Comparison of ENCODE assay signal across 17 cellular contexts in genomic region chr5:157454273-157454672, GRCh38. TPM values are rescaled to one million over a fixed set of nuclear protein-coding genes. Genes with fewer than 3 reads are reported as not detected.
A peak's percentile ranks its signal among the peaks of the same experiment; 100 is the strongest.
DNase-seq lines count a peak whose midpoint lies in the region; ATAC-seq, FAIRE-seq and TF ChIP-seq lines count a peak whose summit lies in the region.
"Had no signal": no experiment of that assay in that cellular context is flagged by ENCODE, and none has a peak within 500 bp of the region (broad histone marks: within the 10 kb centered on the region; RNA-seq: fewer than 3 reads in every experiment).

No MANE protein-coding gene starts in this region.

- no peak overlapping the region for H2AFZ ChIP-seq in HepG2 (ENCODE audit: low read length)

- TF ChIP-seq RAD21 in HepG2 (CRISPR knock-in tag; IDR thresholded peaks at IDR 0.05) = no peak

- intact Hi-C loops in HepG2 (cut with micrococcal nuclease; ENCODE audit: unreplicated experiment) (no loop called here), right lobe of liver (cut with DNase I) (no loop called here)
- intact Hi-C loops in activated CD4-positive, alpha-beta T cell treated with anti-CD3 and anti-CD28 coated beads, Interleukin-2, amount 10 ng/mL, durations not matched to agents 24 days and 14 days (cut with micrococcal nuclease) = no loop called here

- no peak for FAIRE-seq in HepG2 (lab: Jason Lieb, UNC)

- H3K27ac ChIP-seq in HepG2 (ENCODE audit: extremely low read length, insufficient read depth, low read length) = no peak overlapping the region
- no peak overlapping the region for H3K27ac ChIP-seq in right lobe of liver
- H3K27ac ChIP-seq in coronary artery = no peak overlapping the region
- peak overlapping the region; percentile 96 for H3K27ac ChIP-seq in layer of hippocampus (ENCODE audit: low read depth, low read length)
- H3K27ac ChIP-seq: BLaER1, HL-60 had no signal

- in situ Hi-C loops in HepG2 (cut with HindIII; ENCODE audit: extremely low pct_ligation_motif_present, low pct_unique_long_range_greater_than_20kb) = no loop called here

- no TSS peak for BruUV-seq in HepG2 (replicated peaks; lab: Mats Ljungman, UMichigan)

- no peaks in the 10 kb centered on the region for H4K20me1 ChIP-seq in HepG2 (ENCODE audit: insufficient read depth, low read length)
- H4K20me1 ChIP-seq: BLaER1 had no signal

- ATAC-seq in HepG2 (no peak), right lobe of liver (no peak), GM19455 (IDR thresholded peaks at IDR 0.05; ENCODE audit: unreplicated experiment) (no peak)
- ATAC-seq: HCT116 had no signal

- no peak overlapping the region for H3K4me2 ChIP-seq in HepG2 (ENCODE audit: low read depth, low read length)
- H3K4me2 ChIP-seq: BLaER1 had no signal

- POLR2A ChIA-PET in HepG2 (lab: Yijun Ruan, JAX) = no interaction called here

- TF ChIP-seq EP300 in HepG2 (IDR thresholded peaks at IDR 0.05; ENCODE audit: low read depth in 2 of 2, low read length in 2 of 2) = no peak
- no peak for TF ChIP-seq EP300 in HepG2 (CRISPR knock-in tag; IDR thresholded peaks at IDR 0.05; ENCODE audit: borderline replicate concordance)

- DNase-seq in HepG2 (ENCODE audit: low spot score) (no peak), right lobe of liver (no peak), coronary artery (ENCODE audit: low spot score) (peak; percentile 19), MG63 (no peak)
- DNase-seq in activated CD4-positive, alpha-beta T cell treated with anti-CD3 and anti-CD28 coated beads, Interleukin-2, amount 10 ng/mL, durations not matched to agents 24 days and 14 days = no peak
- DNase-seq: 8988T; AML-193; Caco-2; CD8-positive, alpha-beta memory T cell; DMS53; GF-D8 had no signal

- CTCF ChIA-PET in HepG2 (lab: Yijun Ruan, JAX; ENCODE audit: low intra/inter-chr PET ratio, low total read pairs) = no interaction called here

- no peaks in the 10 kb centered on the region for H3K9me3 Mint-ChIP-seq in activated CD4-positive, alpha-beta T cell treated with anti-CD3 and anti-CD28 coated beads, Interleukin-2, amount 10 ng/mL, durations not matched to agents 24 days and 14 days
- H3K9me3 Mint-ChIP-seq: CD8-positive, alpha-beta memory T cell had no signal

- no peak overlapping the region for H3K9ac ChIP-seq in HepG2 (ENCODE audit: insufficient read depth, low read depth, low read length)
- H3K9ac ChIP-seq: BLaER1 had no signal

- no peaks in the 10 kb centered on the region for H3K79me2 ChIP-seq in HepG2 (ENCODE audit: insufficient read depth, low read length)

- 47% methylated on average over 7 of the region's 7 CpGs for WGBS in HepG2 (ENCODE audit: low lambda C conversion rate)
- WGBS in right lobe of liver (ENCODE audit: insufficient coverage, low coverage, low lambda C conversion rate, missing lambda C conversion rate) = 85% methylated on average over 5 of the region's 7 CpGs

- H3K36me3 Mint-ChIP-seq in activated CD4-positive, alpha-beta T cell treated with anti-CD3 and anti-CD28 coated beads, Interleukin-2, amount 10 ng/mL, durations not matched to agents 24 days and 14 days (ENCODE audit: low read depth) = no peaks in the 10 kb centered on the region
- H3K36me3 Mint-ChIP-seq: CD8-positive, alpha-beta memory T cell had no signal

- no peaks in the 10 kb centered on the region for H3K9me3 ChIP-seq in HepG2 (ENCODE audit: low read length)
- H3K9me3 ChIP-seq in right lobe of liver = no peaks in the 10 kb centered on the region
- no peaks in the 10 kb centered on the region for H3K9me3 ChIP-seq in MG63
- H3K9me3 ChIP-seq: BLaER1, Caco-2 had no signal

- peaks cover 6% of the 10 kb centered on the region for H3K27me3 Mint-ChIP-seq in activated CD4-positive, alpha-beta T cell treated with anti-CD3 and anti-CD28 coated beads, Interleukin-2, amount 10 ng/mL, durations not matched to agents 24 days and 14 days

- TF ChIP-seq CTCF in HepG2 (CRISPR knock-in tag; IDR thresholded peaks at IDR 0.05) = no peak
- TF ChIP-seq CTCF in right lobe of liver (IDR thresholded peaks at IDR 0.05) = no peak
- no peak for TF ChIP-seq CTCF in coronary artery (IDR thresholded peaks at IDR 0.05)

- H3K4me1 Mint-ChIP-seq in activated CD4-positive, alpha-beta T cell treated with anti-CD3 and anti-CD28 coated beads, Interleukin-2, amount 10 ng/mL, durations not matched to agents 24 days and 14 days = peaks cover 3% of the 10 kb centered on the region

- H3K27me3 ChIP-seq in HepG2 (ENCODE audit: control insufficient read depth in 1 of 2, insufficient read depth in 2 of 2, low read length in 2 of 2) (peaks cover 1 to 7% of the 10 kb centered on the region in 2 experiments; a peak in 4 of 5 replicates), right lobe of liver (no peaks in the 10 kb centered on the region), layer of hippocampus (ENCODE audit: control insufficient read depth, insufficient read depth, low read length) (no peaks in the 10 kb centered on the region), MG63 (no peaks in the 10 kb centered on the region)

- H3K4me1 ChIP-seq in HepG2 (ENCODE audit: insufficient read depth, low read length) = no peaks in the 10 kb centered on the region
- H3K4me1 ChIP-seq in right lobe of liver = no peaks in the 10 kb centered on the region

- no peak overlapping the region for H3K27ac Mint-ChIP-seq in activated CD4-positive, alpha-beta T cell treated with anti-CD3 and anti-CD28 coated beads, Interleukin-2, amount 10 ng/mL, durations not matched to agents 24 days and 14 days
- H3K27ac Mint-ChIP-seq: CD8-positive, alpha-beta memory T cell had no signal

- no peak for TF ChIP-seq POLR2A in HepG2 (IDR thresholded peaks at IDR 0.05; ENCODE audit: insufficient read depth in 1 of 2, low read depth in 2 of 2, low read length in 2 of 2)
- no peak for TF ChIP-seq POLR2A in right lobe of liver (IDR thresholded peaks at IDR 0.05)

- no peak overlapping the region for H3K4me3 ChIP-seq in HepG2 (replicated peaks in 1 of 3; ENCODE audit: insufficient read depth in 1 of 3, low read depth in 2 of 3, low read length in 3 of 3)
- no peak overlapping the region for H3K4me3 ChIP-seq in right lobe of liver
- no peak overlapping the region for H3K4me3 ChIP-seq in coronary artery
- H3K4me3 ChIP-seq in MG63 = no peak overlapping the region
- H3K4me3 ChIP-seq: BLaER1 had no signal

- no peaks in the 10 kb centered on the region for H3K36me3 ChIP-seq in HepG2 (replicated peaks in 1 of 2; ENCODE audit: control insufficient read depth in 1 of 2, insufficient read depth in 2 of 2, low read length in 2 of 2)
- no peaks in the 10 kb centered on the region for H3K36me3 ChIP-seq in right lobe of liver
- H3K36me3 ChIP-seq in MG63 = no peaks in the 10 kb centered on the region
- H3K36me3 ChIP-seq: BLaER1 had no signal

- no peak overlapping the region for H3K4me3 Mint-ChIP-seq in activated CD4-positive, alpha-beta T cell treated with anti-CD3 and anti-CD28 coated beads, Interleukin-2, amount 10 ng/mL, durations not matched to agents 24 days and 14 days
- H3K4me3 Mint-ChIP-seq: CD8-positive, alpha-beta memory T cell had no signal

TF ChIP-seq in HepG2, 621 proteins besides CTCF, POLR2A, EP300 and RAD21:
- TF ChIP-seq CREB1 (IDR thresholded peaks at IDR 0.05) (peak; percentile 75), CREB1 (CRISPR knock-in tag; IDR thresholded peaks at IDR 0.05) (no peak), ZNF816 (CRISPR knock-in tag; IDR thresholded peaks at IDR 0.05; ENCODE audit: borderline replicate concordance) (no peak)

RNA-seq across cellular contexts. Expression of gene NIPAL4, which starts 5.7 kb away (rescaled TPM):
- total RNA-seq in HepG2 (2016; rRNA removed; fragmentation: Illumina TruSeq; extraction: Trizol) (not detected in 2 replicates), right lobe of liver (under 1 TPM in 1 of 6 experiments, not detected in 5; 0.07 TPM)
- not detected in 2 replicates for total RNA-seq in HepG2 (2016; cell fraction: cytosol; rRNA removed; fragmentation: Illumina TruSeq; extraction: Trizol; ENCODE audit: low read depth)
- total RNA-seq in HepG2 (2016; cell fraction: insoluble cytoplasmic fraction; rRNA removed; fragmentation: Illumina TruSeq; extraction: Trizol) = not detected in 2 replicates
- total RNA-seq in HepG2 (2016; cell fraction: membrane; rRNA removed; fragmentation: Illumina TruSeq; extraction: Trizol) = not detected in 2 replicates
- not detected in 2 replicates for total RNA-seq in HepG2 (2016; cell fraction: nucleus; rRNA removed; fragmentation: Illumina TruSeq; extraction: Trizol)
- polyA plus RNA-seq in HepG2 (2011; rRNA removed) = not detected in 2 replicates
- not detected in 2 replicates for polyA plus RNA-seq in HepG2 (2011; cell fraction: cytosol; rRNA removed)
- not detected in 2 replicates for polyA plus RNA-seq in HepG2 (2011; cell fraction: nucleus; rRNA removed)
- polyA plus RNA-seq in HepG2 (2012) = not detected in 2 replicates
- polyA plus RNA-seq in HepG2 (2016; cell fraction: cytosol; fragmentation: Illumina TruSeq; extraction: Trizol; ENCODE audit: low read depth) = not detected in 2 replicates
- not detected in 2 replicates for polyA plus RNA-seq in HepG2 (2016; cell fraction: insoluble cytoplasmic fraction; fragmentation: Illumina TruSeq; extraction: Trizol; ENCODE audit: low read depth)
- polyA plus RNA-seq in HepG2 (2016; cell fraction: membrane; fragmentation: Illumina TruSeq; extraction: Trizol; ENCODE audit: low read depth) = not detected in 2 replicates
- not detected in 2 replicates for polyA plus RNA-seq in HepG2 (2016; cell fraction: nucleus; fragmentation: Illumina TruSeq; extraction: Trizol; ENCODE audit: insufficient read depth, low read depth)
- not detected in 2 replicates for polyA minus RNA-seq in HepG2 (2011; rRNA and poly(A)+ RNA removed; ENCODE audit: low replicate concordance)
- not detected in 2 replicates for polyA minus RNA-seq in HepG2 (2011; cell fraction: cytosol; rRNA and poly(A)+ RNA removed)
- not detected in 2 replicates for polyA minus RNA-seq in HepG2 (2011; cell fraction: nucleus; rRNA and poly(A)+ RNA removed)
- total RNA-seq in activated CD4-positive, alpha-beta T cell treated with anti-CD3 and anti-CD28 coated beads, Interleukin-2, amount 10 ng/mL, durations not matched to agents 24 days and 14 days = 2.2 and 2.7 TPM in 2 replicates
- not detected in 2 replicates for total RNA-seq in MG63 (2014; rRNA removed; shearing (Covaris generic); ENCODE audit: low replicate concordance)
- total RNA-seq: H4 had no signal
- polyA plus RNA-seq: CD8-positive, alpha-beta memory T cell had no signal
